ENCODE assay signal across 2 cellular contexts in the genomic region with DNA sequence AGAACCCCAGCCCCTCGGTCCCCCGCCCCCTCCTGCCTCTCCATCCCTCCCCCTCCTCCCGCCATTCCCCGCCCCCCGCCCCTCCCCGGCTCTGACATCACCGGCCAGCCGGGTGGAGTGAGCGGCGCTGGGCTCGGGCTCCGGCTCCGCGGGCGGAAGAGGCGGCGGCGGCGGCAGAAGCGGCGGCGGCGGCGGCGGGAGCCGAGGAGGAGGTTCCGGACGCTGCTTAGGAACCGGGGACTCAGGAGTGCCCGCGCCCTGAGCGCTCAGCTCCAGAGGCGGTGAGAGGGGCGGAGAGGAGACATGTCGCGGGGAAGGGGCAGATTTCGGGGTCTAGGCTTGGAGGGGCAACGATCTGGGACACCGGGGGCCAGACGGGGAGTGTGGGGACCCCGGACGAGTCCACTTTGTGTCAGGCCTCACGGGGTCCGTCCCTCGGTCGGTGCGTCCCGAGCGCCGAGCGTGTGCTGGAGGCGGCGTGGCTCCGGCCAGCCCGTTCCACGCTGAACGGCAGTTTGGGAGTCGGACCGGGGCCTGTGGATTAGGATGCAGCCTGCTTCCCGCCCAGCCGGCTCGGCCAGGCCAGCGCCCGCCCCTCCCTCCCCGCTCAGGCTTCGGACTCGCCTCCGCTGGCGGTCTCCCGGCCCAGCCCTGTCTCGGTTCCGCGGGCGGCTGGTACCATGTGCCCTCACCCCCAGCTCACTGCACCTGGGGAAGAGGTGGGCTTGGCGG.
TF ChIP-seq lines count a peak whose summit lies in the region.

A gene with protein sequence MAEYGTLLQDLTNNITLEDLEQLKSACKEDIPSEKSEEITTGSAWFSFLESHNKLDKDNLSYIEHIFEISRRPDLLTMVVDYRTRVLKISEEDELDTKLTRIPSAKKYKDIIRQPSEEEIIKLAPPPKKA (plus strand): TSS at position 143 of the 732 bp plus-strand sequence. CDS start 6,161 bp downstream, outside the sequence.

TF ChIP-seq in HEK293, 187 proteins besides CTCF, POLR2A, EP300 and RAD21 (continued from another document and continues in another):
- TF ChIP-seq, protein P1, sequence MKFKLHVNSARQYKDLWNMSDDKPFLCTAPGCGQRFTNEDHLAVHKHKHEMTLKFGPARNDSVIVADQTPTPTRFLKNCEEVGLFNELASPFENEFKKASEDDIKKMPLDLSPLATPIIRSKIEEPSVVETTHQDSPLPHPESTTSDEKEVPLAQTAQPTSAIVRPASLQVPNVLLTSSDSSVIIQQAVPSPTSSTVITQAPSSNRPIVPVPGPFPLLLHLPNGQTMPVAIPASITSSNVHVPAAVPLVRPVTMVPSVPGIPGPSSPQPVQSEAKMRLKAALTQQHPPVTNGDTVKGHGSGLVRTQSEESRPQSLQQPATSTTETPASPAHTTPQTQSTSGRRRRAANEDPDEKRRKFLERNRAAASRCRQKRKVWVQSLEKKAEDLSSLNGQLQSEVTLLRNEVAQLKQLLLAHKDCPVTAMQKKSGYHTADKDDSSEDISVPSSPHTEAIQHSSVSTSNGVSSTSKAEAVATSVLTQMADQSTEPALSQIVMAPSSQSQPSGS (tag by site-specific recombination; IDR thresholded peaks at IDR 0.05; ENCODE audit: low read depth) = no peak
- TF ChIP-seq, protein P2, sequence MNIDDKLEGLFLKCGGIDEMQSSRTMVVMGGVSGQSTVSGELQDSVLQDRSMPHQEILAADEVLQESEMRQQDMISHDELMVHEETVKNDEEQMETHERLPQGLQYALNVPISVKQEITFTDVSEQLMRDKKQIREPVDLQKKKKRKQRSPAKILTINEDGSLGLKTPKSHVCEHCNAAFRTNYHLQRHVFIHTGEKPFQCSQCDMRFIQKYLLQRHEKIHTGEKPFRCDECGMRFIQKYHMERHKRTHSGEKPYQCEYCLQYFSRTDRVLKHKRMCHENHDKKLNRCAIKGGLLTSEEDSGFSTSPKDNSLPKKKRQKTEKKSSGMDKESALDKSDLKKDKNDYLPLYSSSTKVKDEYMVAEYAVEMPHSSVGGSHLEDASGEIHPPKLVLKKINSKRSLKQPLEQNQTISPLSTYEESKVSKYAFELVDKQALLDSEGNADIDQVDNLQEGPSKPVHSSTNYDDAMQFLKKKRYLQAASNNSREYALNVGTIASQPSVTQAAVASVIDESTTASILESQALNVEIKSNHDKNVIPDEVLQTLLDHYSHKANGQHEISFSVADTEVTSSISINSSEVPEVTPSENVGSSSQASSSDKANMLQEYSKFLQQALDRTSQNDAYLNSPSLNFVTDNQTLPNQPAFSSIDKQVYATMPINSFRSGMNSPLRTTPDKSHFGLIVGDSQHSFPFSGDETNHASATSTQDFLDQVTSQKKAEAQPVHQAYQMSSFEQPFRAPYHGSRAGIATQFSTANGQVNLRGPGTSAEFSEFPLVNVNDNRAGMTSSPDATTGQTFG (tag by site-specific recombination; IDR thresholded peaks at IDR 0.05; ENCODE audit: borderline replicate concordance) = no peak
- TF ChIP-seq ZNF837 (tag by site-specific recombination; IDR thresholded peaks at IDR 0.05) (no peak), ZNF530 (tag by site-specific recombination; IDR thresholded peaks at IDR 0.05; ENCODE audit: low read depth) (no peak), ZNF140 (tag by site-specific recombination; IDR thresholded peaks at IDR 0.05) (no peak), TCF7L2 (IDR thresholded peaks at IDR 0.05; ENCODE audit: borderline replicate concordance, low read depth, low read length) (no peak), ZNF157 (tag by site-specific recombination; IDR thresholded peaks at IDR 0.05) (no peak), ZFP3 (tag by site-specific recombination; IDR thresholded peaks at IDR 0.05; ENCODE audit: low read depth) (no peak), ZNF558 (tag by site-specific recombination; IDR thresholded peaks at IDR 0.05) (no peak)
- TF ChIP-seq, protein P3, sequence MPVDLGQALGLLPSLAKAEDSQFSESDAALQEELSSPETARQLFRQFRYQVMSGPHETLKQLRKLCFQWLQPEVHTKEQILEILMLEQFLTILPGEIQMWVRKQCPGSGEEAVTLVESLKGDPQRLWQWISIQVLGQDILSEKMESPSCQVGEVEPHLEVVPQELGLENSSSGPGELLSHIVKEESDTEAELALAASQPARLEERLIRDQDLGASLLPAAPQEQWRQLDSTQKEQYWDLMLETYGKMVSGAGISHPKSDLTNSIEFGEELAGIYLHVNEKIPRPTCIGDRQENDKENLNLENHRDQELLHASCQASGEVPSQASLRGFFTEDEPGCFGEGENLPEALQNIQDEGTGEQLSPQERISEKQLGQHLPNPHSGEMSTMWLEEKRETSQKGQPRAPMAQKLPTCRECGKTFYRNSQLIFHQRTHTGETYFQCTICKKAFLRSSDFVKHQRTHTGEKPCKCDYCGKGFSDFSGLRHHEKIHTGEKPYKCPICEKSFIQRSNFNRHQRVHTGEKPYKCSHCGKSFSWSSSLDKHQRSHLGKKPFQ (tag by site-specific recombination; IDR thresholded peaks at IDR 0.05) = no peak
- TF ChIP-seq, protein P4, sequence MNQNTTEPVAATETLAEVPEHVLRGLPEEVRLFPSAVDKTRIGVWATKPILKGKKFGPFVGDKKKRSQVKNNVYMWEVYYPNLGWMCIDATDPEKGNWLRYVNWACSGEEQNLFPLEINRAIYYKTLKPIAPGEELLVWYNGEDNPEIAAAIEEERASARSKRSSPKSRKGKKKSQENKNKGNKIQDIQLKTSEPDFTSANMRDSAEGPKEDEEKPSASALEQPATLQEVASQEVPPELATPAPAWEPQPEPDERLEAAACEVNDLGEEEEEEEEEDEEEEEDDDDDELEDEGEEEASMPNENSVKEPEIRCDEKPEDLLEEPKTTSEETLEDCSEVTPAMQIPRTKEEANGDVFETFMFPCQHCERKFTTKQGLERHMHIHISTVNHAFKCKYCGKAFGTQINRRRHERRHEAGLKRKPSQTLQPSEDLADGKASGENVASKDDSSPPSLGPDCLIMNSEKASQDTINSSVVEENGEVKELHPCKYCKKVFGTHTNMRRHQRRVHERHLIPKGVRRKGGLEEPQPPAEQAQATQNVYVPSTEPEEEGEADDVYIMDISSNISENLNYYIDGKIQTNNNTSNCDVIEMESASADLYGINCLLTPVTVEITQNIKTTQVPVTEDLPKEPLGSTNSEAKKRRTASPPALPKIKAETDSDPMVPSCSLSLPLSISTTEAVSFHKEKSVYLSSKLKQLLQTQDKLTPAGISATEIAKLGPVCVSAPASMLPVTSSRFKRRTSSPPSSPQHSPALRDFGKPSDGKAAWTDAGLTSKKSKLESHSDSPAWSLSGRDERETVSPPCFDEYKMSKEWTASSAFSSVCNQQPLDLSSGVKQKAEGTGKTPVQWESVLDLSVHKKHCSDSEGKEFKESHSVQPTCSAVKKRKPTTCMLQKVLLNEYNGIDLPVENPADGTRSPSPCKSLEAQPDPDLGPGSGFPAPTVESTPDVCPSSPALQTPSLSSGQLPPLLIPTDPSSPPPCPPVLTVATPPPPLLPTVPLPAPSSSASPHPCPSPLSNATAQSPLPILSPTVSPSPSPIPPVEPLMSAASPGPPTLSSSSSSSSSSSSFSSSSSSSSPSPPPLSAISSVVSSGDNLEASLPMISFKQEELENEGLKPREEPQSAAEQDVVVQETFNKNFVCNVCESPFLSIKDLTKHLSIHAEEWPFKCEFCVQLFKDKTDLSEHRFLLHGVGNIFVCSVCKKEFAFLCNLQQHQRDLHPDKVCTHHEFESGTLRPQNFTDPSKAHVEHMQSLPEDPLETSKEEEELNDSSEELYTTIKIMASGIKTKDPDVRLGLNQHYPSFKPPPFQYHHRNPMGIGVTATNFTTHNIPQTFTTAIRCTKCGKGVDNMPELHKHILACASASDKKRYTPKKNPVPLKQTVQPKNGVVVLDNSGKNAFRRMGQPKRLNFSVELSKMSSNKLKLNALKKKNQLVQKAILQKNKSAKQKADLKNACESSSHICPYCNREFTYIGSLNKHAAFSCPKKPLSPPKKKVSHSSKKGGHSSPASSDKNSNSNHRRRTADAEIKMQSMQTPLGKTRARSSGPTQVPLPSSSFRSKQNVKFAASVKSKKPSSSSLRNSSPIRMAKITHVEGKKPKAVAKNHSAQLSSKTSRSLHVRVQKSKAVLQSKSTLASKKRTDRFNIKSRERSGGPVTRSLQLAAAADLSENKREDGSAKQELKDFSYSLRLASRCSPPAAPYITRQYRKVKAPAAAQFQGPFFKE (tag by site-specific recombination; IDR thresholded peaks at IDR 0.05; ENCODE audit: borderline replicate concordance) = no peak

TF ChIP-seq in HepG2, 621 proteins besides CTCF, POLR2A, EP300 and RAD21 (continued from another document and continues in another):
- TF ChIP-seq, protein P5, sequence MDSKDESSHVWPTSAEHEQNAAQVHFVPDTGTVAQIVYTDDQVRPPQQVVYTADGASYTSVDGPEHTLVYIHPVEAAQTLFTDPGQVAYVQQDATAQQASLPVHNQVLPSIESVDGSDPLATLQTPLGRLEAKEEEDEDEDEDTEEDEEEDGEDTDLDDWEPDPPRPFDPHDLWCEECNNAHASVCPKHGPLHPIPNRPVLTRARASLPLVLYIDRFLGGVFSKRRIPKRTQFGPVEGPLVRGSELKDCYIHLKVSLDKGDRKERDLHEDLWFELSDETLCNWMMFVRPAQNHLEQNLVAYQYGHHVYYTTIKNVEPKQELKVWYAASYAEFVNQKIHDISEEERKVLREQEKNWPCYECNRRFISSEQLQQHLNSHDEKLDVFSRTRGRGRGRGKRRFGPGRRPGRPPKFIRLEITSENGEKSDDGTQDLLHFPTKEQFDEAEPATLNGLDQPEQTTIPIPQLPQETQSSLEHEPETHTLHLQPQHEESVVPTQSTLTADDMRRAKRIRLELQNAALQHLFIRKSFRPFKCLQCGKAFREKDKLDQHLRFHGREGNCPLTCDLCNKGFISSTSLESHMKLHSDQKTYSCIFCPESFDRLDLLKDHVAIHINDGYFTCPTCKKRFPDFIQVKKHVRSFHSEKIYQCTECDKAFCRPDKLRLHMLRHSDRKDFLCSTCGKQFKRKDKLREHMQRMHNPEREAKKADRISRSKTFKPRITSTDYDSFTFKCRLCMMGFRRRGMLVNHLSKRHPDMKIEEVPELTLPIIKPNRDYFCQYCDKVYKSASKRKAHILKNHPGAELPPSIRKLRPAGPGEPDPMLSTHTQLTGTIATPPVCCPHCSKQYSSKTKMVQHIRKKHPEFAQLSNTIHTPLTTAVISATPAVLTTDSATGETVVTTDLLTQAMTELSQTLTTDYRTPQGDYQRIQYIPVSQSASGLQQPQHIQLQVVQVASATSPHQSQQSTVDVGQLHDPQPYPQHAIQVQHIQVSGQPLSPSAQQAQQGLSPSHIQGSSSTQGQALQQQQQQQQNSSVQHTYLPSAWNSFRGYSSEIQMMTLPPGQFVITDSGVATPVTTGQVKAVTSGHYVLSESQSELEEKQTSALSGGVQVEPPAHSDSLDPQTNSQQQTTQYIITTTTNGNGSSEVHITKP (CRISPR knock-in tag; IDR thresholded peaks at IDR 0.05; ENCODE audit: low read depth) = no peak
- TF ChIP-seq ZNF468 (CRISPR knock-in tag; IDR thresholded peaks at IDR 0.05) = no peak
- TF ChIP-seq, protein P6, sequence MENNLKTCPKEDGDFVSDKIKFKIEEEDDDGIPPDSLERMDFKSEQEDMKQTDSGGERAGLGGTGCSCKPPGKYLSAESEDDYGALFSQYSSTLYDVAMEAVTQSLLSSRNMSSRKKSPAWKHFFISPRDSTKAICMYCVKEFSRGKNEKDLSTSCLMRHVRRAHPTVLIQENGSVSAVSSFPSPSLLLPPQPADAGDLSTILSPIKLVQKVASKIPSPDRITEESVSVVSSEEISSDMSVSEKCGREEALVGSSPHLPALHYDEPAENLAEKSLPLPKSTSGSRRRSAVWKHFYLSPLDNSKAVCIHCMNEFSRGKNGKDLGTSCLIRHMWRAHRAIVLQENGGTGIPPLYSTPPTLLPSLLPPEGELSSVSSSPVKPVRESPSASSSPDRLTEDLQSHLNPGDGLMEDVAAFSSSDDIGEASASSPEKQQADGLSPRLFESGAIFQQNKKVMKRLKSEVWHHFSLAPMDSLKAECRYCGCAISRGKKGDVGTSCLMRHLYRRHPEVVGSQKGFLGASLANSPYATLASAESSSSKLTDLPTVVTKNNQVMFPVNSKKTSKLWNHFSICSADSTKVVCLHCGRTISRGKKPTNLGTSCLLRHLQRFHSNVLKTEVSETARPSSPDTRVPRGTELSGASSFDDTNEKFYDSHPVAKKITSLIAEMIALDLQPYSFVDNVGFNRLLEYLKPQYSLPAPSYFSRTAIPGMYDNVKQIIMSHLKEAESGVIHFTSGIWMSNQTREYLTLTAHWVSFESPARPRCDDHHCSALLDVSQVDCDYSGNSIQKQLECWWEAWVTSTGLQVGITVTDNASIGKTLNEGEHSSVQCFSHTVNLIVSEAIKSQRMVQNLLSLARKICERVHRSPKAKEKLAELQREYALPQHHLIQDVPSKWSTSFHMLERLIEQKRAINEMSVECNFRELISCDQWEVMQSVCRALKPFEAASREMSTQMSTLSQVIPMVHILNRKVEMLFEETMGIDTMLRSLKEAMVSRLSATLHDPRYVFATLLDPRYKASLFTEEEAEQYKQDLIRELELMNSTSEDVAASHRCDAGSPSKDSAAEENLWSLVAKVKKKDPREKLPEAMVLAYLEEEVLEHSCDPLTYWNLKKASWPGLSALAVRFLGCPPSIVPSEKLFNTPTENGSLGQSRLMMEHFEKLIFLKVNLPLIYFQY (CRISPR knock-in tag; IDR thresholded peaks at IDR 0.05; ENCODE audit: borderline replicate concordance) = peak; percentile 35; the same call in 1 of the 2 replicates
- TF ChIP-seq, protein P7, sequence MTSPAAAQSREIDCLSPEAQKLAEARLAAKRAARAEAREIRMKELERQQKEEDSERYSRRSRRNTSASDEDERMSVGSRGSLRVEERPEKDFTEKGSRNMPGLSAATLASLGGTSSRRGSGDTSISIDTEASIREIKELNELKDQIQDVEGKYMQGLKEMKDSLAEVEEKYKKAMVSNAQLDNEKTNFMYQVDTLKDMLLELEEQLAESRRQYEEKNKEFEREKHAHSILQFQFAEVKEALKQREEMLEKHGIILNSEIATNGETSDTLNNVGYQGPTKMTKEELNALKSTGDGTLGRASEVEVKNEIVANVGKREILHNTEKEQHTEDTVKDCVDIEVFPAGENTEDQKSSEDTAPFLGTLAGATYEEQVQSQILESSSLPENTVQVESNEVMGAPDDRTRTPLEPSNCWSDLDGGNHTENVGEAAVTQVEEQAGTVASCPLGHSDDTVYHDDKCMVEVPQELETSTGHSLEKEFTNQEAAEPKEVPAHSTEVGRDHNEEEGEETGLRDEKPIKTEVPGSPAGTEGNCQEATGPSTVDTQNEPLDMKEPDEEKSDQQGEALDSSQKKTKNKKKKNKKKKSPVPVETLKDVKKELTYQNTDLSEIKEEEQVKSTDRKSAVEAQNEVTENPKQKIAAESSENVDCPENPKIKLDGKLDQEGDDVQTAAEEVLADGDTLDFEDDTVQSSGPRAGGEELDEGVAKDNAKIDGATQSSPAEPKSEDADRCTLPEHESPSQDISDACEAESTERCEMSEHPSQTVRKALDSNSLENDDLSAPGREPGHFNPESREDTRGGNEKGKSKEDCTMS (CRISPR knock-in tag; conservative IDR thresholded peaks at IDR 0.05) = no peak
- peak; percentile 64; the same call in 1 of the 2 replicates for TF ChIP-seq PHF8 (CRISPR knock-in tag; IDR thresholded peaks at IDR 0.05)
- TF ChIP-seq, protein P8, sequence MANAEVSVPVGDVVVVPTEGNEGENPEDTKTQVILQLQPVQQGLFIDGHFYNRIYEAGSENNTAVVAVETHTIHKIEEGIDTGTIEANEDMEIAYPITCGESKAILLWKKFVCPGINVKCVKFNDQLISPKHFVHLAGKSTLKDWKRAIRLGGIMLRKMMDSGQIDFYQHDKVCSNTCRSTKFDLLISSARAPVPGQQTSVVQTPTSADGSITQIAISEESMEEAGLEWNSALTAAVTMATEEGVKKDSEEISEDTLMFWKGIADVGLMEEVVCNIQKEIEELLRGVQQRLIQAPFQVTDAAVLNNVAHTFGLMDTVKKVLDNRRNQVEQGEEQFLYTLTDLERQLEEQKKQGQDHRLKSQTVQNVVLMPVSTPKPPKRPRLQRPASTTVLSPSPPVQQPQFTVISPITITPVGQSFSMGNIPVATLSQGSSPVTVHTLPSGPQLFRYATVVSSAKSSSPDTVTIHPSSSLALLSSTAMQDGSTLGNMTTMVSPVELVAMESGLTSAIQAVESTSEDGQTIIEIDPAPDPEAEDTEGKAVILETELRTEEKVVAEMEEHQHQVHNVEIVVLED (CRISPR knock-in tag; IDR thresholded peaks at IDR 0.05; ENCODE audit: borderline replicate concordance) = no peak
- TF ChIP-seq RARG (CRISPR knock-in tag; IDR thresholded peaks at IDR 0.05; ENCODE audit: low read depth) = no peak
- TF ChIP-seq TMF1 (CRISPR knock-in tag; IDR thresholded peaks at IDR 0.05; ENCODE audit: low read depth) = no peak
- no peak for TF ChIP-seq ZNF207 (IDR thresholded peaks at IDR 0.05; ENCODE audit: borderline replicate concordance)
- no peak for TF ChIP-seq ZNF550 (CRISPR knock-in tag; IDR thresholded peaks at IDR 0.05; ENCODE audit: borderline replicate concordance)
- peak; percentile 64; the same call in 1 of the 2 replicates for TF ChIP-seq ZNF558 (CRISPR knock-in tag; IDR thresholded peaks at IDR 0.05; ENCODE audit: borderline replicate concordance)
